8 cellular contexts compared by ENCODE assay signal in the genomic region with DNA sequence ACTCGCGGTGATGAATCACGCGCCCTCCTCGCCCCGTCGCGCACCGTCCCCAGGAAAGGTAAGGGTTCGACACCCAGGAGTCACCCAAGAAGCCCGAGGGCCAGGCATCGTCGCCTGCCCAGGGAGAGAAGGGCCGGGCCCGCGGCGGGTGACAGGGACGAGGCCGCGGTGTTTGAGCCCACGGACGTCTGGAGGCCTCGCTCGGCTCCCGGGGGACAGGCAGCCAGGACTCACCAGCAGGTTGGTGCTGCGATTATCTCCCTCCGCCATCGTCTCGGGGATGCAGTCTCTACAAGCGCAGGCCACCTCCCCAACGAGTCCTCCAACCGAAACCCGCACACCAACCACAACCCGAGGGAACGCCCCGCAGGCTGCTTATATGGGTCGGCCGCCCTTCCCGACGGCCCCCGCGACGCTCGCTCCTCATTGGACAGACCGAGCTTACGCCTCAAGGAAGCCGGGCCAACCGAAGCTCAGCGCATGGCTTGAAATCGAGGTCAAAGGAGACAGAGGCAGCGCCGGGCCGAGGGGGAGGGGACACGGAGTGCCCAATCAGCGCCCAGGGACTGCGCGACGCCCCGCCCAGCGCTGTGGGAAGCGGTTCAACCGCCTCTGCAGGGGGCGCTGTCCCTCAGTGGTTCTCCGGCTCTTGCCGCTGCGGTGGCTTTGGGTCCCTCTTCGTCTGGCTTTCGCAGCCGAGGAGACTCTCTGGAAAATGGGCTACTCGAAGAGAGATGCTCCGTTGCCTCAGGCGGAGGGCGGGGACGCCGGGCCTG. TPM values are rescaled to one million over a fixed set of nuclear protein-coding genes. Genes with fewer than 3 reads are reported as not detected.
A peak's percentile ranks its signal among the peaks of the same experiment; 100 is the strongest.
DNase-seq lines count a peak whose midpoint lies in the region; ATAC-seq and TF ChIP-seq lines count a peak whose summit lies in the region.

A gene (minus strand): TSS at position 353 of the 776 bp plus-strand sequence. CDS start 83 bp downstream, at position 270.

- POLR2A ChIA-PET in naive thymus-derived CD8-positive, alpha-beta T cell (lab: Charles Lee) = interaction anchor here (0.6 to 6.8 kb wide), 8 partner anchors 11 to 1788 kb away, joined by 3 to 106 read pairs (median 4); a partner anchor contains a TSS

- H3K4me3 ChIP-seq in GM23248 = peak within 1 kb of the TSS; percentile 89
- H3K4me3 ChIP-seq in fibroblast of lung (replicated peaks in 1 of 4; ENCODE audit: control extremely low read depth in 1 of 4, insufficient read depth in 1 of 4, low read depth in 3 of 4, low read length in 4 of 4) = peak within 1 kb of the TSS; percentile 75 to 91 (median 84)

- H3K36me3 ChIP-seq in GM23248 (ENCODE audit: low read depth) (peaks cover 21% of the 10 kb centered on the region; the same call in 1 of the 2 replicates), fibroblast of lung (ENCODE audit: control insufficient read depth, insufficient read depth, low read length) (no peaks in the 10 kb centered on the region)

- H3K27me3 ChIP-seq in GM23248 (replicated peaks; ENCODE audit: insufficient read depth) (no peaks in the 10 kb centered on the region), fibroblast of lung (ENCODE audit: control insufficient read depth, insufficient read depth, low read length) (no peaks in the 10 kb centered on the region)

- in situ Hi-C loops in GM23248 (cut with MboI) = loop anchor here (25.0 kb wide), 1 partner anchor 736 kb away; no protein-coding TSS in a partner anchor

- ATAC-seq in activated T-helper 17 cell treated with anti-CD3 and anti-CD28 coated beads, Interleukin-2, amount 50 U/mL, for 72 hours (replicated peaks) = peak; percentile 95
- peak; percentile 93 to 94 for ATAC-seq in naive thymus-derived CD8-positive, alpha-beta T cell

- peaks cover 38% of the 10 kb centered on the region for H3F3A ChIP-seq in GM23248 (ENCODE audit: insufficient read depth)

- H3K4me2 ChIP-seq in GM23248 (ENCODE audit: unreplicated experiment) = peak within 1 kb of the TSS; percentile 97
- peak within 1 kb of the TSS; percentile 90 for H3K4me2 ChIP-seq in fibroblast of lung (ENCODE audit: extremely low read depth, insufficient read depth, low read length)

- H3K27ac ChIP-seq in GM23248 = peak within 1 kb of the TSS; percentile 90
- peak within 1 kb of the TSS; percentile 89 for H3K27ac ChIP-seq in fibroblast of lung (ENCODE audit: insufficient read depth, low read length)

- H3K4me3 Mint-ChIP-seq in activated T-helper 17 cell treated with anti-CD3 and anti-CD28 coated beads, Interleukin-2, amount 50 U/mL, for 72 hours = peak within 1 kb of the TSS; percentile 93
- peak within 1 kb of the TSS; percentile 89 to 99 (median 95) for H3K4me3 Mint-ChIP-seq in naive thymus-derived CD8-positive, alpha-beta T cell

- H3K9me3 Mint-ChIP-seq in activated T-helper 17 cell treated with anti-CD3 and anti-CD28 coated beads, Interleukin-2, amount 50 U/mL, for 72 hours = no peaks in the 10 kb centered on the region
- peaks cover 0 to 2% (median 0%) of the 10 kb centered on the region in 9 donors for H3K9me3 Mint-ChIP-seq in naive thymus-derived CD8-positive, alpha-beta T cell

- DNase-seq in Daoy (ENCODE audit: low read depth) (peak; percentile 99), GM23248 (peak; percentile 100), LHCN-M2 (ENCODE audit: low read depth) (peak; percentile 99), RPMI8226 (peak; percentile 100), fibroblast of lung (ENCODE audit: low read depth in 2 of 2) (peak; percentile 99 to 100)
- peak; percentile 96 to 99 (median 99) for DNase-seq in naive thymus-derived CD8-positive, alpha-beta T cell
- DNase-seq in stimulated activated naive CD4-positive, alpha-beta T cell treated with Interleukin-2 at 50 U/mL for 16 hours (lab: John Stamatoyannopoulos, UW) = peak; percentile 99

- peak within 1 kb of the TSS; percentile 97 for H3K27ac Mint-ChIP-seq in activated T-helper 17 cell treated with anti-CD3 and anti-CD28 coated beads, Interleukin-2, amount 50 U/mL, for 72 hours
- H3K27ac Mint-ChIP-seq in naive thymus-derived CD8-positive, alpha-beta T cell = peak within 1 kb of the TSS; percentile 93 to 98 (median 96)

- H3K27me3 Mint-ChIP-seq in activated T-helper 17 cell treated with anti-CD3 and anti-CD28 coated beads, Interleukin-2, amount 50 U/mL, for 72 hours = no peaks in the 10 kb centered on the region
- H3K27me3 Mint-ChIP-seq in naive thymus-derived CD8-positive, alpha-beta T cell = no peaks in the 10 kb centered on the region

- H3K9ac ChIP-seq in GM23248 = peak within 1 kb of the TSS; percentile 95
- peak within 1 kb of the TSS; percentile 87 for H3K9ac ChIP-seq in fibroblast of lung (ENCODE audit: insufficient read depth, low read length)

- H2AFZ ChIP-seq in GM23248 (peak within 1 kb of the TSS; percentile 89), fibroblast of lung (ENCODE audit: low read length) (peak within 1 kb of the TSS; percentile 1)

- TF ChIP-seq CTCF in fibroblast of lung (conservative IDR thresholded peaks at IDR 0.05 in 1 of 2, IDR thresholded peaks at IDR 0.05 in 1 of 2; ENCODE audit: low read depth in 1 of 2, low read length in 2 of 2) = peak; percentile 75 to 84

- WGBS in GM23248 (ENCODE audit: low coverage in 1 of 2, low lambda C conversion rate in 2 of 2, missing lambda C conversion rate in 2 of 2), 2 experiments = 1 to 2% methylated on average over 65 to 74 of the region's 75 CpGs

- peaks cover 69% of the 10 kb centered on the region for H3K36me3 Mint-ChIP-seq in activated T-helper 17 cell treated with anti-CD3 and anti-CD28 coated beads, Interleukin-2, amount 50 U/mL, for 72 hours (ENCODE audit: low read depth)
- H3K36me3 Mint-ChIP-seq in naive thymus-derived CD8-positive, alpha-beta T cell = peaks cover 0 to 20% (median 0%) of the 10 kb centered on the region in 3 donors

- peaks cover 38% of the 10 kb centered on the region for H3K4me1 ChIP-seq in GM23248 (ENCODE audit: insufficient read depth)
- peaks cover 2% of the 10 kb centered on the region for H3K4me1 ChIP-seq in fibroblast of lung (ENCODE audit: control insufficient read depth, extremely low read depth, insufficient read depth, low read length)

- H4K20me1 ChIP-seq in GM23248 (ENCODE audit: insufficient read depth) (no peaks in the 10 kb centered on the region), fibroblast of lung (ENCODE audit: control insufficient read depth, extremely low read depth, insufficient read depth, low read length) (no peaks in the 10 kb centered on the region)

- H3K9me2 ChIP-seq in GM23248 (ENCODE audit: insufficient read depth) = no peaks in the 10 kb centered on the region

- H3K79me2 ChIP-seq in GM23248 (ENCODE audit: insufficient read depth) = peaks cover 64% of the 10 kb centered on the region
- peaks cover 48% of the 10 kb centered on the region for H3K79me2 ChIP-seq in fibroblast of lung (ENCODE audit: control insufficient read depth, insufficient read depth, low read length)

- H3K9me3 ChIP-seq in GM23248 (ENCODE audit: low read depth) (no peaks in the 10 kb centered on the region), fibroblast of lung (ENCODE audit: control insufficient read depth, insufficient read depth, low read depth, low read length) (no peaks in the 10 kb centered on the region)

- peaks cover 25% of the 10 kb centered on the region for H3K4me1 Mint-ChIP-seq in activated T-helper 17 cell treated with anti-CD3 and anti-CD28 coated beads, Interleukin-2, amount 50 U/mL, for 72 hours
- H3K4me1 Mint-ChIP-seq in naive thymus-derived CD8-positive, alpha-beta T cell = peaks cover 21 to 68% (median 47%) of the 10 kb centered on the region in 4 donors

RNA-seq across cellular contexts. Expression of the gene that starts here (rescaled TPM):
- 532 and 595 TPM in 2 replicates for total RNA-seq in Daoy (2014; rRNA removed; shearing (Covaris generic))
- 184 and 201 TPM in 2 replicates for total RNA-seq in GM23248 (2014; rRNA removed; shearing (Covaris generic))
- polyA plus RNA-seq in GM23248 (2016; fragmentation: Nextera tagmentation; extraction: Ambion mirVana) (131 and 135 TPM in 2 replicates), fibroblast of lung (119 and 264 TPM in 2 replicates)
- total RNA-seq in LHCN-M2 (2014; rRNA removed) (600 and 709 TPM in 2 replicates), fibroblast of lung (116 and 224 TPM in 2 replicates)
- 300 TPM for polyA plus RNA-seq in LHCN-M2 (2012)
- total RNA-seq in activated T-helper 17 cell treated with anti-CD3 and anti-CD28 coated beads, Interleukin-2, amount 50 U/mL, for 72 hours = 100 to 1,000 TPM; 120 to 133 TPM
- 98.5 and 154 TPM in 2 replicates for polyA plus RNA-seq in fibroblast of lung (2012)
- 54.0 and 90.9 TPM in 2 replicates for polyA minus RNA-seq in fibroblast of lung (ENCODE audit: low replicate concordance)
- total RNA-seq in naive thymus-derived CD8-positive, alpha-beta T cell = 100 to 1,000 TPM; 102 to 106 TPM
- polyA plus RNA-seq in naive thymus-derived CD8-positive, alpha-beta T cell = 100 to 1,000 TPM; 157 to 210 (median 169) TPM

Comparison
In these comparisons a context has a peak if more than half of its experiments do, and no peak if none do; other contexts are left out.
1. Peak in every context shown above with its lines: DNase-seq, ATAC-seq, H3K4me3 ChIP-seq and H3K27ac ChIP-seq.